ENCODE assay signal across 8 cellular contexts in genomic region chr12:62601765-62602444, GRCh38.
A peak's percentile ranks its signal among the peaks of the same experiment; 100 is the strongest.
DNase-seq lines count a peak whose midpoint lies in the region; ATAC-seq, FAIRE-seq and TF ChIP-seq lines count a peak whose summit lies in the region.

No MANE protein-coding gene starts in this region.

- POLR2A ChIA-PET in GM12878 (lab: Charles Lee) (interaction anchor here (0.7 to 1.3 kb wide), 4 partner anchors 15 to 211 kb away, joined by 3 to 4 read pairs (median 4); no protein-coding TSS in a partner anchor), GM10248 (lab: Yijun Ruan, JAX) (interaction anchor here (2.1 kb wide), 1 partner anchor 135 kb away, joined by 10 read pairs; the partner anchor contains the start of gene MON2)

- TF ChIP-seq RAD21 in GM12878 (IDR thresholded peaks at IDR 0.05; ENCODE audit: insufficient read depth, low read depth, low read length): no peak

- H3K4me1 ChIP-seq in HAP-1: peaks cover 48% of the 10 kb centered on the region
- H3K4me1 ChIP-seq in GM12878 (ENCODE audit: control insufficient read depth, insufficient read depth, low read length): peaks cover 17% of the 10 kb centered on the region; the same call in 1 of the 2 replicates
- H3K4me1 ChIP-seq in mononuclear cell (ENCODE audit: insufficient read depth, low read length): peaks cover 16% of the 10 kb centered on the region

- SMC1A ChIA-PET in GM12878 (lab: Charles Lee; ENCODE audit: uncharacterized antibody, unreplicated experiment): interaction anchor here (0.6 to 3.1 kb wide), 6 partner anchors 9 to 465 kb away, joined by 3 to 13 read pairs (median 7); no protein-coding TSS in a partner anchor

- H3K27me3 ChIP-seq in HAP-1 (ENCODE audit: low read depth): no peaks in the 10 kb centered on the region
- H3K27me3 ChIP-seq in GM12878 (replicated peaks in 1 of 2; ENCODE audit: control insufficient read depth in 2 of 2, insufficient read depth in 2 of 2, low read length in 1 of 2): no peaks in the 10 kb centered on the region
- H3K27me3 ChIP-seq in mononuclear cell (ENCODE audit: insufficient read depth, low read length): no peaks in the 10 kb centered on the region

- ATAC-seq in GM12878: no peak

- no peak for TF ChIP-seq EP300 in GM12878 (IDR thresholded peaks at IDR 0.05; ENCODE audit: borderline replicate concordance in 1 of 2, control insufficient read depth in 1 of 2, low read depth in 2 of 2, low read length in 2 of 2)

- peak overlapping the region; percentile 95 for H2AFZ ChIP-seq in GM12878 (ENCODE audit: control insufficient read depth, low read depth, low read length)

- H3K4me3 ChIP-seq in HAP-1 (peak overlapping the region; percentile 59), GM12878 (peak overlapping the region; percentile 77), mononuclear cell (ENCODE audit: low read length) (peak overlapping the region; percentile 72)

- TF ChIP-seq CTCF in GM12878 (IDR thresholded peaks at IDR 0.05 in 2 of 3, conservative IDR thresholded peaks at IDR 0.05 in 1 of 3; ENCODE audit: control insufficient read depth in 2 of 3, extremely low read depth in 1 of 3, insufficient read depth in 1 of 3, low read depth in 3 of 3, low read length in 3 of 3) (no peak), GM10248 (IDR thresholded peaks at IDR 0.05; ENCODE audit: control extremely low read depth, extremely low read depth, low read depth, missing control alignments) (no peak)

- CTCF ChIA-PET in GM12878 (lab: Yijun Ruan, JAX): interaction anchor here (0.6 to 2.7 kb wide), 5 partner anchors 8 to 196 kb away, joined by 4 to 35 read pairs (median 7); no protein-coding TSS in a partner anchor
- CTCF ChIA-PET in GM10248 (lab: Yijun Ruan, JAX): interaction anchor here (1.1 to 2.5 kb wide), 2 partner anchors 20 to 192 kb away, joined by 3 to 10 read pairs; no protein-coding TSS in a partner anchor

- DNase-seq in HAP-1 (ENCODE audit: low spot score in 2 of 2): no peak
- DNase-seq in GM12878 (ENCODE audit: low read depth, low spot score): no peak
- no peak for DNase-seq in globus pallidus (ENCODE audit: low spot score)
- no peak for DNase-seq in GM10248 (ENCODE audit: extremely low spot score)
- DNase-seq in cerebellar cortex (ENCODE audit: low spot score): no peak
- DNase-seq in HCEC 1CT: no peak

- peak overlapping the region; percentile 68 for H3K4me2 ChIP-seq in GM12878 (ENCODE audit: control insufficient read depth, insufficient read depth)

- RAD21 ChIA-PET in GM12878 (lab: Charles Lee; ENCODE audit: unreplicated experiment): interaction anchor here (1.5 to 3.3 kb wide), 4 partner anchors 8 to 198 kb away, joined by 4 to 17 read pairs (median 8); partner anchors contain the start of gene MON2

- 12% methylated on average over 10 of the region's 10 CpGs for WGBS in GM12878 (ENCODE audit: insufficient coverage, insufficient replicate concordance, low lambda C conversion rate, missing lambda C conversion rate)

- H3K36me3 ChIP-seq in HAP-1 (replicated peaks): no peaks in the 10 kb centered on the region
- H3K36me3 ChIP-seq in GM12878 (ENCODE audit: control insufficient read depth in 2 of 2, insufficient read depth in 2 of 2, low read length in 1 of 2): no peaks in the 10 kb centered on the region

- FAIRE-seq in A204.1 (lab: Jason Lieb, UNC): peak; percentile 9
- FAIRE-seq in GM12878 (lab: Jason Lieb, UNC): no peak

- peak overlapping the region; percentile 99 for H3K9ac ChIP-seq in GM12878 (ENCODE audit: control insufficient read depth, insufficient read depth, low read length)

- H3K9me3 ChIP-seq in HAP-1 (no peaks in the 10 kb centered on the region), GM12878 (replicated peaks; ENCODE audit: control insufficient read depth, insufficient read depth, low read length) (no peaks in the 10 kb centered on the region), mononuclear cell (ENCODE audit: low read depth, low read length) (no peaks in the 10 kb centered on the region)

- TSS peak; percentile 88 for BruUV-seq in GM12878 (replicated peaks; lab: Mats Ljungman, UMichigan)

- peak overlapping the region; percentile 99 for H3K27ac ChIP-seq in GM12878 (ENCODE audit: control insufficient read depth, insufficient read depth)

- peaks cover 32% of the 10 kb centered on the region for H3K79me2 ChIP-seq in GM12878 (ENCODE audit: control insufficient read depth, insufficient read depth, low read length)

- in situ Hi-C loops in HAP-1 (cut with MboI; ENCODE audit: low sequenced_read_pairs) (no loop called here), GM12878 (cut with MboI) (no loop called here)

- no peak for TF ChIP-seq POLR2A in GM12878 (IDR thresholded peaks at IDR 0.05; ENCODE audit: low read depth, low read length)

- intact Hi-C loops in GM12878 (cut with micrococcal nuclease; ENCODE audit: unreplicated experiment): loop anchor here (2.0 to 10.0 kb wide), 5 partner anchors 130 to 703 kb away; partner anchors contain the start of genes MON2 and USP15

- no peaks in the 10 kb centered on the region for H4K20me1 ChIP-seq in GM12878 (ENCODE audit: control insufficient read depth, insufficient read depth)

TF ChIP-seq in GM12878, 131 proteins besides CTCF, POLR2A, EP300 and RAD21:
- TF ChIP-seq SP1 (IDR thresholded peaks at IDR 0.05; ENCODE audit: low read depth, low read length): no peak
- TF ChIP-seq NR2C2 (IDR thresholded peaks at IDR 0.05; ENCODE audit: borderline replicate concordance, control insufficient read depth, insufficient read length, low read depth): no peak
- TF ChIP-seq GABPA (IDR thresholded peaks at IDR 0.05; ENCODE audit: low read depth): 0 out of 2 replicates have a peak, but pooled peaks have one; percentile 14
- no peak for TF ChIP-seq STAT3 (IDR thresholded peaks at IDR 0.05; ENCODE audit: low read depth, low read length)
- peak; percentile 22; the same call in 1 of the 2 replicates for TF ChIP-seq ATF2 (IDR thresholded peaks at IDR 0.05; ENCODE audit: low read length)
- TF ChIP-seq SPI1 (IDR thresholded peaks at IDR 0.05; ENCODE audit: borderline replicate concordance, insufficient read depth, low read depth, low read length): peak; percentile 83
- no peak for TF ChIP-seq CEBPB (IDR thresholded peaks at IDR 0.05; ENCODE audit: borderline replicate concordance in 1 of 2, low read depth in 2 of 2, low read length in 2 of 2)
- TF ChIP-seq ASH2L (IDR thresholded peaks at IDR 0.05; ENCODE audit: borderline replicate concordance, low read depth): no peak
- TF ChIP-seq IKZF2 (IDR thresholded peaks at IDR 0.05): 0 out of 4 replicates have a peak, but pooled peaks of 1 of the 2 experiments have one; percentile 72
- TF ChIP-seq CHD1 (IDR thresholded peaks at IDR 0.05; ENCODE audit: low read depth, low read length): 0 out of 2 replicates have a peak, but pooled peaks have one; percentile 78
- peak; percentile 51; the same call in 1 of the 2 replicates for TF ChIP-seq FOXM1 (IDR thresholded peaks at IDR 0.05; ENCODE audit: low read depth, low read length)
